1 cellular context compared by ENCODE assay signal in the genomic region with DNA sequence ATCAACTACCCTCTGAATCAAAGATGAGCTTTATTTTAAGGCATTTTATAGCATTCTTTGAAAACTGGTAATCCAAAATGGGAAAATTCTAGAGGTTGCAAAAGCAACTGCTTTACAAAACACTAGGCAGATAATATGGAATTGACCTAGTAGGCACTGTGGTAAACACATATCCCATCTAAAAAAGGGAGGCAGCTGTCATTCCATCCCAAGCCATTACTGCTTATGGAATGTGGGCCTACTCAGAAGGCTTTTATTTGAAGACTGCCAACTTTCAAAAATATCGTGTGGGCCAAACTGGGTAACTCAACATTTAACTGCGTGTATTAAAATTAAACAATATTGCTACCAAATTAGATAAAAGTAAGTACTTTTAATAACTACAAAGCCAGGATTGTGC.
TF ChIP-seq lines count a peak whose summit lies in the region.

No MANE protein-coding gene starts in this region.

TF ChIP-seq in HepG2, 621 proteins besides CTCF, POLR2A, EP300 and RAD21:
- peak; percentile 86 for TF ChIP-seq RBM22 (optimal IDR thresholded peaks at IDR 0.05; ENCODE audit: low read length)
- TF ChIP-seq MYNN (CRISPR knock-in tag; IDR thresholded peaks at IDR 0.05; ENCODE audit: low read depth), result no peak
